ENCODE assay signal across 24 cellular contexts in genomic region chr13:29550589-29550988, GRCh38. TPM values are rescaled to one million over a fixed set of nuclear protein-coding genes. Genes with fewer than 3 reads are reported as not detected.
DNase-seq lines count a peak whose midpoint lies in the region; ATAC-seq and TF ChIP-seq lines count a peak whose summit lies in the region.
"Had no signal": no experiment of that assay in that cellular context is flagged by ENCODE, and none has a peak within 500 bp of the region (broad histone marks: within the 10 kb centered on the region; RNA-seq: fewer than 3 reads in every experiment).

No MANE protein-coding gene starts in this region.

- TF ChIP-seq CTCF in astrocyte of the cerebellum (IDR thresholded peaks at IDR 0.05; ENCODE audit: low read depth, low read length, missing control alignments), result no peak
- TF ChIP-seq CTCF in osteoblast (IDR thresholded peaks at IDR 0.05; ENCODE audit: extremely low read depth, low read depth, low read length), result no peak
- TF ChIP-seq CTCF in endothelial cell (IDR thresholded peaks at IDR 0.05; ENCODE audit: unreplicated experiment), result no peak

- H4K20me1 ChIP-seq in osteoblast (ENCODE audit: insufficient read depth, low read length), result peaks cover 14% of the 10 kb centered on the region

- no peak overlapping the region for H2AFZ ChIP-seq in osteoblast (ENCODE audit: low read length)
- H2AFZ ChIP-seq: GM23338 had no signal

- in situ Hi-C loops in astrocyte of the cerebellum (cut with HindIII; ENCODE audit: low sequenced_read_pairs), result no loop called here

- no peak overlapping the region for H3K27ac Mint-ChIP-seq in endothelial cell (ENCODE audit: unreplicated experiment)
- H3K27ac Mint-ChIP-seq: CD8-positive, alpha-beta T cell; GM23338 had no signal

- peaks cover 7% of the 10 kb centered on the region for H3K4me1 ChIP-seq in osteoblast (ENCODE audit: insufficient read depth, low read length)
- H3K4me1 ChIP-seq: HAP-1 had no signal

- H3K27ac ChIP-seq in osteoblast (ENCODE audit: low read depth, low read length), result peak overlapping the region; percentile 25
- H3K27ac ChIP-seq: BLaER1, SJSA1 had no signal

- H3K9me3 Mint-ChIP-seq in endothelial cell (ENCODE audit: unreplicated experiment), result no peaks in the 10 kb centered on the region
- H3K9me3 Mint-ChIP-seq: CD8-positive, alpha-beta T cell; GM23338 had no signal

- H3K4me3 ChIP-seq in MG63 (no peak overlapping the region), astrocyte of the cerebellum (ENCODE audit: low read depth, low read length) (no peak overlapping the region), osteoblast (ENCODE audit: insufficient read depth, low read length) (no peak overlapping the region)
- H3K4me3 ChIP-seq: BLaER1, GM23338, HAP-1, SJSA1 had no signal

- H3K27me3 ChIP-seq in MG63 (no peaks in the 10 kb centered on the region), osteoblast (ENCODE audit: insufficient read depth, low read length) (no peaks in the 10 kb centered on the region)
- H3K27me3 ChIP-seq: BLaER1, SJSA1 had no signal

- peaks cover 37% of the 10 kb centered on the region for H3K4me1 Mint-ChIP-seq in endothelial cell (ENCODE audit: unreplicated experiment)

- peak; percentile 26 for DNase-seq in EH (ENCODE audit: low read depth)
- peak; percentile 25 for DNase-seq in MG63
- peak; percentile 64 for DNase-seq in astrocyte of the cerebellum (ENCODE audit: low read depth)
- no peak for DNase-seq in osteoblast (ENCODE audit: insufficient read length, low spot score, missing footprints)
- DNase-seq in NCI-H2227 (lab: John Stamatoyannopoulos, UW; ENCODE audit: unreplicated experiment), result no peak
- no peak for DNase-seq in endothelial cell (ENCODE audit: low spot score)
- DNase-seq: ACHN; Calu3; CD8-positive, alpha-beta T cell; DMS153; GDM1; Karpas-422; MM.1S; NCI-H1048; NCI-H1436 treated with DMSO at 0.1 percent for 48 hours; NCI-H2029 treated with DMSO at 0.1 percent for 48 hours; NCI-H345; NCI-H82; SW 1271 had no signal

- no peak for ATAC-seq in HG02981 (IDR thresholded peaks at IDR 0.05; ENCODE audit: unreplicated experiment)
- ATAC-seq: CD8-positive, alpha-beta T cell; GM23338 had no signal

- no peak overlapping the region for H3K4me3 Mint-ChIP-seq in endothelial cell (ENCODE audit: unreplicated experiment)
- H3K4me3 Mint-ChIP-seq: CD8-positive, alpha-beta T cell; GM23338 had no signal

- no peak overlapping the region for H3K4me2 ChIP-seq in osteoblast (ENCODE audit: insufficient read depth, low read length)
- H3K4me2 ChIP-seq: BLaER1, GM23338 had no signal

- H3K79me2 ChIP-seq in osteoblast (ENCODE audit: insufficient read depth, low read length), result peaks cover 98% of the 10 kb centered on the region

- no peaks in the 10 kb centered on the region for H3K9me3 ChIP-seq in MG63
- H3K9me3 ChIP-seq in osteoblast (ENCODE audit: low read depth, low read length), result no peaks in the 10 kb centered on the region
- H3K9me3 ChIP-seq: BLaER1, HAP-1, SJSA1 had no signal

- H3K27me3 Mint-ChIP-seq in endothelial cell (ENCODE audit: unreplicated experiment), result peaks cover 2% of the 10 kb centered on the region

- H3K36me3 ChIP-seq in MG63, result peaks cover 74% of the 10 kb centered on the region
- peaks cover 46% of the 10 kb centered on the region for H3K36me3 ChIP-seq in osteoblast (ENCODE audit: insufficient read depth, low read length)

- H3K36me3 Mint-ChIP-seq in endothelial cell (ENCODE audit: low read depth, unreplicated experiment), result peaks cover 5% of the 10 kb centered on the region

RNA-seq across cellular contexts. Expression of gene SLC7A1, which starts 44.9 kb away (rescaled TPM):
- 14.7 and 21.0 TPM in 2 replicates for total RNA-seq in MG63 (2014; rRNA removed; shearing (Covaris generic); ENCODE audit: low replicate concordance)
- total RNA-seq in osteoblast (24.2 and 25.7 TPM in 2 replicates), endothelial cell (ENCODE audit: unreplicated experiment) (17.4 TPM)

Comparison
In these comparisons a context has a peak if more than half of its experiments do, and no peak if none do; other contexts are left out.
1. DNase-seq: peak in EH (single experiment), MG63 (single experiment) and astrocyte of the cerebellum (single experiment); none in osteoblast (single experiment), NCI-H2227 (single experiment) and endothelial cell (single experiment).